9 cellular contexts compared by ENCODE assay signal in genomic region chr3:113212155-113212844, GRCh38. TPM values are rescaled to one million over a fixed set of nuclear protein-coding genes. Genes with fewer than 3 reads are reported as not detected.
DNase-seq lines count a peak whose midpoint lies in the region; ATAC-seq and TF ChIP-seq lines count a peak whose summit lies in the region.
"Had no signal": no experiment of that assay in that cellular context is flagged by ENCODE, and none has a peak within 500 bp of the region (broad histone marks: within the 10 kb centered on the region; RNA-seq: fewer than 3 reads in every experiment).

No MANE protein-coding gene starts in this region.

- TF ChIP-seq EP300 in tibial nerve (IDR thresholded peaks at IDR 0.05): no peak

- H3K27ac Mint-ChIP-seq in central memory CD8-positive, alpha-beta T cell (ENCODE audit: low read depth): no peak overlapping the region

- peaks cover 15% of the 10 kb centered on the region for H3K4me1 Mint-ChIP-seq in central memory CD8-positive, alpha-beta T cell

- no peaks in the 10 kb centered on the region for H3K27me3 ChIP-seq in right lobe of liver
- no peaks in the 10 kb centered on the region for H3K27me3 ChIP-seq in tibial nerve

- WGBS in right lobe of liver (ENCODE audit: insufficient coverage, low coverage, low lambda C conversion rate, missing lambda C conversion rate): under 1% methylated on average over 20 of the region's 60 CpGs
- WGBS in tibial nerve, 2 donors: 1 to 2% methylated on average over 32 to 38 of the region's 60 CpGs

- peak overlapping the region; percentile 5 for H3K4me3 Mint-ChIP-seq in central memory CD8-positive, alpha-beta T cell

- H3K9me3 ChIP-seq in right lobe of liver: no peaks in the 10 kb centered on the region
- no peaks in the 10 kb centered on the region for H3K9me3 ChIP-seq in tibial nerve

- intact Hi-C loops in right lobe of liver (cut with DNase I): no loop called here

- H3K4me1 ChIP-seq in right lobe of liver: peaks cover 0 to 5% (median 0%) of the 10 kb centered on the region in 4 donors
- peaks cover 0 to 24% (median 3%) of the 10 kb centered on the region in 4 donors for H3K4me1 ChIP-seq in tibial nerve

- peaks cover 77% of the 10 kb centered on the region for H3K27me3 Mint-ChIP-seq in central memory CD8-positive, alpha-beta T cell

- ATAC-seq in central memory CD8-positive, alpha-beta T cell (replicated peaks; ENCODE audit: extremely low read depth, poor library complexity, severe bottlenecking): peak; percentile 6
- peak in 3 of 4 donors; percentile 36 to 43 (median 39) for ATAC-seq in right lobe of liver
- ATAC-seq in GM19395 (IDR thresholded peaks at IDR 0.05; ENCODE audit: unreplicated experiment): no peak

- H3K27ac ChIP-seq in right lobe of liver (no peak overlapping the region), tibial nerve (peak overlapping the region; percentile 68 to 90 (median 76))

- DNase-seq in NCI-H1417 (lab: John Stamatoyannopoulos, UW): peak; percentile 3 to 69 (median 65)
- no peak for DNase-seq in NCI-H1417 treated with DMSO at 0.1 percent for 48 hours (lab: John Stamatoyannopoulos, UW)
- peak; percentile 61 for DNase-seq in NB4 (ENCODE audit: low read depth)
- no peak for DNase-seq in central memory CD8-positive, alpha-beta T cell (ENCODE audit: low spot score in 2 of 2)
- no peak for DNase-seq in right lobe of liver
- DNase-seq in tibial nerve (ENCODE audit: low spot score in 2 of 2): no peak
- DNase-seq in effector CD8-positive, alpha-beta T cell (lab: John Stamatoyannopoulos, UW): no peak
- DNase-seq: DND-41 had no signal

- TF ChIP-seq POLR2A in NB4 (IDR thresholded peaks at IDR 0.05; ENCODE audit: extremely low read depth, insufficient read length) (no peak), right lobe of liver (IDR thresholded peaks at IDR 0.05) (no peak), tibial nerve (IDR thresholded peaks at IDR 0.05) (no peak)

- H3K36me3 Mint-ChIP-seq in central memory CD8-positive, alpha-beta T cell (ENCODE audit: insufficient read depth): peaks cover 2% of the 10 kb centered on the region

- H3K9me3 Mint-ChIP-seq in central memory CD8-positive, alpha-beta T cell: no peaks in the 10 kb centered on the region

- H3K36me3 ChIP-seq in right lobe of liver (no peaks in the 10 kb centered on the region), tibial nerve (peaks cover 0 to 7% (median 0%) of the 10 kb centered on the region in 3 donors)

- no peak for TF ChIP-seq CTCF in NB4 (IDR thresholded peaks at IDR 0.05; ENCODE audit: low read depth, low read length)
- TF ChIP-seq CTCF in right lobe of liver (IDR thresholded peaks at IDR 0.05): no peak
- TF ChIP-seq CTCF in tibial nerve (IDR thresholded peaks at IDR 0.05): no peak

- peak overlapping the region; percentile 23 for H3K4me3 ChIP-seq in NB4 (ENCODE audit: low read depth, low read length)
- peak overlapping the region; percentile 31 to 46 (median 43) for H3K4me3 ChIP-seq in right lobe of liver
- H3K4me3 ChIP-seq in tibial nerve: peak overlapping the region; percentile 58 to 92 (median 75)

RNA-seq across cellular contexts. Expression of gene BOC, which starts 0.9 kb away (rescaled TPM):
- total RNA-seq in right lobe of liver (under 1 TPM; 0.22 to 0.86 (median 0.49) TPM), tibial nerve (10 to 100 TPM; 27.6 to 63.2 (median 48.1) TPM)

Comparison
In these comparisons a context has a peak if more than half of its experiments do, and no peak if none do; other contexts are left out.
1. DNase-seq: peak in NCI-H1417 (3 of 3) and NB4 (single experiment); none in NCI-H1417 treated with DMSO at 0.1 percent for 48 hours (single experiment), central memory CD8-positive, alpha-beta T cell (0 of 2), right lobe of liver (0 of 3), tibial nerve (0 of 2) and effector CD8-positive, alpha-beta T cell (single experiment).
2. H3K4me3 ChIP-seq: peak in every context shown above with its lines; median percentile 75 in tibial nerve; 43 in right lobe of liver; 23 in NB4.
3. H3K27ac ChIP-seq: peak in tibial nerve (4 of 4); none in right lobe of liver (0 of 3).
4. RNA of gene BOC, which starts 0.9 kb away (total RNA-seq): 27.6 to 63.2 TPM in tibial nerve; 0.22 to 0.86 TPM in right lobe of liver; every median in the first group is over 10 times any median in the second.